In the genomic region with DNA sequence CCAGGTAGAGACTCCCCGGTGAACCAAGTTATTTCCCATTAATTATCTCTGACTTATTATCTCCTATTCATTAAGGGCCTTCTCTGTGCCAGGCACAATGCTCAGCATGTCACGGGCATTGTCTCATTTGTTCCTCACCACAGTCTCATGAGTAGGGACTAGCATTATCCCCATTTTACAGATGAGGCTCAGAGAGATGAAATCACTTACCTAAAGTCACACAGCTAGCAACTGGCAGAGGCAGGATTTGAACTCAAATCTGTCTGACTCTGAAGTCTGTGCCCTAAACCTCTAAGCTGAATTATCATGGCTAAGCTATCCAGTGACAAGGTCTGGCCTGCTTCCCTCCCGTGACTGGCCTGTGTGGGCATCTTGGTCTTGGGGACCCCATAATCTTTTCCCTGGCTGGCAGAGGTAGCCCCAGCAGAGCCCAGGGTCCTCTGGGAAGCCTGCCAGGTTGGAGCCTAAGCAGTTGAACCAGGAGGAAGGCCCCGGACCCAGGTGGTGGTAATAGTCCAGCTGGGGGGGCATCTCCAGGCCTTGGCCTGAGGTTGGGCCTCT, we compare ENCODE assay signal across 1 cellular context.
TF ChIP-seq lines count a peak whose summit lies in the region.

No MANE protein-coding gene starts in this region.

TF ChIP-seq in endothelial cell of umbilical vein, 7 proteins besides CTCF, POLR2A, EP300 and RAD21 (continued from another document):
- no peak for TF ChIP-seq GATA2 (IDR thresholded peaks at IDR 0.05; ENCODE audit: insufficient read depth, insufficient read length, low read depth, low read length)
- TF ChIP-seq MYC (IDR thresholded peaks at IDR 0.05; ENCODE audit: low read depth, low read length), result no peak
- TF ChIP-seq JUN (IDR thresholded peaks at IDR 0.05; ENCODE audit: borderline replicate concordance, insufficient read depth, insufficient read length, low read depth), result no peak
- no peak for TF ChIP-seq EZH2 (IDR thresholded peaks at IDR 0.05; ENCODE audit: borderline replicate concordance, low read depth, low read length, severe bottlenecking)
